ENCODE assay signal across 8 cellular contexts in the genomic region with DNA sequence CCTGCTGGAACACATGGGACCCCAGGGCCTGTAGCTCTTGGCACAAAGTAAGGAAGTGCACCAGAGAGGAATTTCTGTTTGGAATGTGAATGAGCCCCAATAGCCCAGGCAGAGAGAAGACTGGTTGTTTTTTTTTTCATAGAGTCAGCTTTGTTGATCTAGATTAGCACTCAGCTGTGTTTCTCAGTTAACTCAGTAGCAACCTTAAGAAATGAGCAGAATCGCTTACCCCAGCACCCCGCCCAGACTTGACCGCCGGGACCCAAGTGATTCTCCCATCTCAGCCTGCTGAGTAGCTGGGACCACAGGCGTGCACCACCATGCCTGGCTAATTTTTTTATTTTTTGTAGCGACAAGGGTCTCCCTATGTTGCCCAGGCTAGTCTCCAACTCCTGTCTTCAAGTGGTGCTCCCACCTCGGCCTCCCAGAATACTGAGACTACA. TPM values are rescaled to one million over a fixed set of nuclear protein-coding genes. Genes with fewer than 3 reads are reported as not detected.
DNase-seq lines count a peak whose midpoint lies in the region; ATAC-seq and TF ChIP-seq lines count a peak whose summit lies in the region.

No MANE protein-coding gene starts in this region.

- ATAC-seq in SK-N-SH treated with all-trans-retinoic acid at 6 μM for 48 hours (no peak), HG03095 (IDR thresholded peaks at IDR 0.05; ENCODE audit: unreplicated experiment) (no peak)

- CTCF ChIA-PET in SK-N-SH (lab: Yijun Ruan, JAX) = interaction anchor here (1.0 kb wide), 2 partner anchors 25 to 290 kb away, joined by 3 to 4 read pairs; partner anchors contain the start of gene RRBP1

- H3K36me3 ChIP-seq in SK-N-SH (replicated peaks in 1 of 2; ENCODE audit: control insufficient read depth in 1 of 2, insufficient read depth in 2 of 2, low read length in 1 of 2) (peaks cover 11 to 17% of the 10 kb centered on the region in 2 experiments), SU-DHL-6 (ENCODE audit: low read length) (peaks cover 29% of the 10 kb centered on the region)

- peaks cover 92% of the 10 kb centered on the region for H3K79me2 ChIP-seq in SK-N-SH (ENCODE audit: insufficient read depth)
- peaks cover 96% of the 10 kb centered on the region for H3K79me2 ChIP-seq in SU-DHL-6 (ENCODE audit: insufficient read depth, low read length)

- no peaks in the 10 kb centered on the region for H3K9me2 ChIP-seq in SK-N-SH
- no peaks in the 10 kb centered on the region for H3K9me2 ChIP-seq in SU-DHL-6 (replicated peaks; ENCODE audit: insufficient read depth, low read length)

- TF ChIP-seq RAD21 in SK-N-SH (IDR thresholded peaks at IDR 0.05; ENCODE audit: low read length) = no peak

- peak overlapping the region; percentile 97; the same call in 1 of the 2 replicates for H3K9ac ChIP-seq in SK-N-SH
- peak overlapping the region; percentile 99 for H3K9ac ChIP-seq in SU-DHL-6 (ENCODE audit: low read length)

- no peaks in the 10 kb centered on the region for H3K27me3 ChIP-seq in SK-N-SH (ENCODE audit: insufficient read depth)
- no peaks in the 10 kb centered on the region for H3K27me3 ChIP-seq in SU-DHL-6 (ENCODE audit: low read length)

- H3K4me2 ChIP-seq in SK-N-SH = peak overlapping the region; percentile 86
- peak overlapping the region; percentile 97 for H3K4me2 ChIP-seq in SU-DHL-6 (ENCODE audit: low read depth, low read length, poor library complexity, severe bottlenecking)

- H4K20me1 ChIP-seq in SK-N-SH (ENCODE audit: insufficient read depth) (peaks cover 3% of the 10 kb centered on the region), SU-DHL-6 (ENCODE audit: low read depth, low read length) (peaks cover 4% of the 10 kb centered on the region)

- TF ChIP-seq CTCF in SK-N-SH (IDR thresholded peaks at IDR 0.05) = no peak
- TF ChIP-seq CTCF in SU-DHL-6 (IDR thresholded peaks at IDR 0.05; ENCODE audit: insufficient read depth, low read length, poor library complexity, severe bottlenecking) = no peak
- TF ChIP-seq CTCF in fibroblast of pulmonary artery (IDR thresholded peaks at IDR 0.05; ENCODE audit: low read length, missing control alignments) = no peak

- TF ChIP-seq EP300 in SK-N-SH (IDR thresholded peaks at IDR 0.05; ENCODE audit: borderline replicate concordance in 1 of 2, low read depth in 1 of 2, low read length in 1 of 2) = no peak

- H3F3A ChIP-seq in SK-N-SH (replicated peaks; ENCODE audit: insufficient read depth) (peaks cover 23% of the 10 kb centered on the region), SU-DHL-6 (ENCODE audit: insufficient read depth) (peaks cover 48% of the 10 kb centered on the region)

- POLR2A ChIA-PET in SK-N-SH (lab: Yijun Ruan, JAX) = no interaction called here

- peak overlapping the region; percentile 58 to 96 for H3K27ac ChIP-seq in SK-N-SH (ENCODE audit: low read depth in 2 of 2, low read length in 1 of 2)
- H3K27ac ChIP-seq in SU-DHL-6 (ENCODE audit: low read depth, low read length) = peak overlapping the region; percentile 96

- peaks cover 22 to 25% of the 10 kb centered on the region in 2 experiments; a peak in 3 of 4 replicates for H3K4me1 ChIP-seq in SK-N-SH (ENCODE audit: control insufficient read depth in 1 of 2, insufficient read depth in 2 of 2, low read depth in 1 of 2, low read length in 1 of 2)

- H3K4me3 ChIP-seq in SK-N-SH (ENCODE audit: low read depth in 2 of 2, low read length in 1 of 2) (peak overlapping the region; percentile 74 to 99), SU-DHL-6 (ENCODE audit: insufficient read depth, low read length, poor library complexity, severe bottlenecking) (peak overlapping the region; percentile 87), fibroblast of pulmonary artery (replicated peaks; ENCODE audit: low read depth, low read length) (peak overlapping the region; percentile 82)

- H3K9me3 ChIP-seq in SK-N-SH (no peaks in the 10 kb centered on the region), SU-DHL-6 (ENCODE audit: insufficient read depth, low read length) (no peaks in the 10 kb centered on the region)

- 78% methylated on average over 7 of the region's 7 CpGs for WGBS in SK-N-SH (ENCODE audit: low lambda C conversion rate)

- H2AFZ ChIP-seq in SK-N-SH (ENCODE audit: low read depth) (no peak overlapping the region; the same call in 1 of the 2 replicates), SU-DHL-6 (ENCODE audit: low read depth, low read length, severe bottlenecking) (no peak overlapping the region)

- DNase-seq in SK-N-SH = no peak
- DNase-seq in fibroblast of pulmonary artery (ENCODE audit: low read depth) = peak; percentile 60
- DNase-seq in retina = peak; percentile 34
- DNase-seq in UCSD-AML1 (lab: John Stamatoyannopoulos, UW; ENCODE audit: unreplicated experiment) = no peak
- no peak for DNase-seq in activated effector memory CD4-positive, alpha-beta T cell treated with Interleukin-2 at 50 U/mL for 16 hours

TF ChIP-seq in SK-N-SH, 30 proteins besides CTCF, POLR2A, EP300 and RAD21:
- TF ChIP-seq MAX (IDR thresholded peaks at IDR 0.05; ENCODE audit: low read depth) (no peak), FOXJ3 (CRISPR knock-in tag; IDR thresholded peaks at IDR 0.05) (no peak), RXRA (IDR thresholded peaks at IDR 0.05; ENCODE audit: borderline replicate concordance, low read depth) (no peak), USF2 (IDR thresholded peaks at IDR 0.05; ENCODE audit: borderline replicate concordance, low read depth, low read length) (no peak), TEAD4 (IDR thresholded peaks at IDR 0.05; ENCODE audit: borderline replicate concordance, insufficient read depth) (no peak), TCF12 (IDR thresholded peaks at IDR 0.05) (no peak), MEF2A (IDR thresholded peaks at IDR 0.05; ENCODE audit: borderline replicate concordance, low read depth) (no peak), IRF3 (IDR thresholded peaks at IDR 0.05; ENCODE audit: low read depth, low read length) (no peak), ELF1 (IDR thresholded peaks at IDR 0.05) (no peak), NFIC (IDR thresholded peaks at IDR 0.05; ENCODE audit: borderline replicate concordance) (no peak)

TF ChIP-seq in SK-N-SH treated with all-trans-retinoic acid at 6 μM for 48 hours, 23 proteins besides CTCF, POLR2A, EP300 and RAD21:
- no peak for TF ChIP-seq POU6F1 (CRISPR knock-in tag; IDR thresholded peaks at IDR 0.05; ENCODE audit: borderline replicate concordance, low read depth)

RNA-seq across cellular contexts. Expression of gene MGME1, which starts 2.8 kb away (rescaled TPM):
- polyA plus RNA-seq in SK-N-SH (2012; rRNA removed) = 7.9 and 10.2 TPM in 2 replicates
- 9.4 and 9.5 TPM in 2 replicates for polyA plus RNA-seq in SK-N-SH (2012; cell fraction: cytosol; rRNA removed)
- polyA plus RNA-seq in SK-N-SH (2012; cell fraction: nucleus; rRNA removed) = 10.4 and 14.2 TPM in 2 replicates

RNA-seq across cellular contexts. Expression of gene SNX5, which starts 3.0 kb away (rescaled TPM):
- 69.2 and 76.2 TPM in 2 replicates for polyA plus RNA-seq in SK-N-SH (2012; rRNA removed)
- 54.8 and 71.2 TPM in 2 replicates for polyA plus RNA-seq in SK-N-SH (2012; cell fraction: cytosol; rRNA removed)
- 141 and 175 TPM in 2 replicates for polyA plus RNA-seq in SK-N-SH (2012; cell fraction: nucleus; rRNA removed)

Comparison
In these comparisons a context has a peak if more than half of its experiments do, and no peak if none do; other contexts are left out.
1. DNase-seq: peak in fibroblast of pulmonary artery (single experiment) and retina (single experiment); none in SK-N-SH (single experiment), UCSD-AML1 (single experiment) and activated effector memory CD4-positive, alpha-beta T cell treated with Interleukin-2 at 50 U/mL for 16 hours (single experiment).
2. Peak in every context shown above with its lines, with median percentiles within 50 percentile points of each other: H3K4me3 ChIP-seq.